In genomic region chr20:35300469-35301262, GRCh38 we compare ENCODE assay signal across 19 cellular contexts. TPM values are rescaled to one million over a fixed set of nuclear protein-coding genes. Genes with fewer than 3 reads are reported as not detected.
"Had no signal": no experiment of that assay in that cellular context is flagged by ENCODE, and none has a peak within 500 bp of the region (broad histone marks: within the 10 kb centered on the region; RNA-seq: fewer than 3 reads in every experiment).

No MANE protein-coding gene starts in this region.

- H3K27ac ChIP-seq: colonic mucosa, esophagus squamous epithelium, ovary, right atrium auricular region, thyroid gland had no signal

- H3K36me3 ChIP-seq: colonic mucosa, esophagus squamous epithelium, ovary, right atrium auricular region, thyroid gland had no signal

- H3K36me3 Mint-ChIP-seq: type B pancreatic cell had no signal

- H3K4me3 ChIP-seq: colonic mucosa, esophagus squamous epithelium, ovary, right atrium auricular region, smooth muscle cell, thyroid gland had no signal

- H3K9me3 ChIP-seq: colonic mucosa, esophagus squamous epithelium, ovary, right atrium auricular region, thyroid gland had no signal

- H3K27ac Mint-ChIP-seq: type B pancreatic cell had no signal

- H3K4me1 ChIP-seq: colonic mucosa had no signal

- ATAC-seq: naive thymus-derived CD4-positive, alpha-beta T cell had no signal

- H3K4me2 ChIP-seq: smooth muscle cell had no signal

- FAIRE-seq: urothelium cell line had no signal

- DNase-seq: colonic mucosa; dermis blood vessel endothelial cell; esophagus squamous epithelium; mesendoderm; naive thymus-derived CD4-positive, alpha-beta T cell; stimulated activated CD4-positive, alpha-beta T cell treated with anti-CD3 and anti-CD28 coated beads, Interleukin-2, amount 100 ng/mL, for 48 hours; stimulated activated naive CD4-positive, alpha-beta T cell treated with Interleukin-2 at 50 U/mL for 16 hours; thyroid gland had no signal

- H3K27me3 ChIP-seq: colonic mucosa, ovary, right atrium auricular region, thyroid gland had no signal

- H3K4me3 Mint-ChIP-seq: naive thymus-derived CD4-positive, alpha-beta T cell; neural crest cell; type B pancreatic cell had no signal

- H3K9me3 Mint-ChIP-seq: neural crest cell, type B pancreatic cell had no signal

RNA-seq across cellular contexts. Expression of gene FAM83C, which starts 8.4 kb away (rescaled TPM):
- total RNA-seq: dermis blood vessel endothelial cell; epithelial cell of proximal tubule; kidney epithelial cell; lung microvascular endothelial cell; naive thymus-derived CD4-positive, alpha-beta T cell; neural crest cell; ovary; posterior vena cava; right atrium auricular region; thyroid gland had no signal
- polyA plus RNA-seq: liver; naive thymus-derived CD4-positive, alpha-beta T cell; ovary; smooth muscle cell had no signal
